18 cellular contexts compared by ENCODE assay signal in genomic region chr17:42655528-42655927, GRCh38. TPM values are rescaled to one million over a fixed set of nuclear protein-coding genes. Genes with fewer than 3 reads are reported as not detected.
DNase-seq lines count a peak whose midpoint lies in the region; ATAC-seq and TF ChIP-seq lines count a peak whose summit lies in the region.
"Had no signal": no experiment of that assay in that cellular context is flagged by ENCODE, and none has a peak within 500 bp of the region (broad histone marks: within the 10 kb centered on the region; RNA-seq: fewer than 3 reads in every experiment).

No MANE protein-coding gene starts in this region.

- H3K56ac ChIP-seq in mesendoderm (ENCODE audit: low read length), result no peak overlapping the region

- no peak for ATAC-seq in CD4-positive, alpha-beta T cell (ENCODE audit: poor library complexity)

- no peak overlapping the region for H4K5ac ChIP-seq in mesendoderm (ENCODE audit: low read length)

- H3K4me2 ChIP-seq in mesendoderm (ENCODE audit: low read length), result no peak overlapping the region
- H3K4me2 ChIP-seq: hepatocyte had no signal

- no peaks in the 10 kb centered on the region for H3K9me3 Mint-ChIP-seq in CD4-positive, alpha-beta T cell
- H3K9me3 Mint-ChIP-seq: activated naive CD4-positive, alpha-beta T cell treated with anti-CD3 and anti-CD28 coated beads, Interleukin-2, amount 10 ng/mL, durations not matched to agents 7 days and 5 days; naive B cell had no signal

- no peak overlapping the region for H2BK120ac ChIP-seq in mesendoderm (ENCODE audit: low read depth, low read length)

- POLR2A ChIA-PET in CD4-positive, alpha-beta T cell (lab: Charles Lee), result no interaction called here

- no peak overlapping the region for H2BK5ac ChIP-seq in mesendoderm (ENCODE audit: low read length)

- no CpG with 5 or more reads among the region's 2 CpGs for WGBS in mesendoderm (ENCODE audit: extremely low coverage, insufficient coverage, low lambda C conversion rate)

- H3K23ac ChIP-seq in mesendoderm (ENCODE audit: low read length), result no peak overlapping the region

- peak overlapping the region; percentile 39 for H3K18ac ChIP-seq in mesendoderm (ENCODE audit: low read length)

- peaks cover 6% of the 10 kb centered on the region for H3K4me1 ChIP-seq in mesendoderm (ENCODE audit: control insufficient read depth, low read depth, low read length)
- peaks cover 0 to 27% of the 10 kb centered on the region in 2 donors for H3K4me1 ChIP-seq in right atrium auricular region

- H2AK5ac ChIP-seq in mesendoderm (ENCODE audit: low read length), result no peak overlapping the region

- no peak for TF ChIP-seq CTCF in CD4-positive, alpha-beta T cell (IDR thresholded peaks at IDR 0.05)
- TF ChIP-seq CTCF in right atrium auricular region (IDR thresholded peaks at IDR 0.05), result no peak

- peaks cover 17% of the 10 kb centered on the region for H3K27me3 Mint-ChIP-seq in CD4-positive, alpha-beta T cell

- peaks cover 3% of the 10 kb centered on the region for H3K79me1 ChIP-seq in mesendoderm (ENCODE audit: low read length)

- no peaks in the 10 kb centered on the region for H3K36me3 ChIP-seq in mesendoderm (ENCODE audit: control insufficient read depth, insufficient read depth, low read length)
- no peaks in the 10 kb centered on the region for H3K36me3 ChIP-seq in right atrium auricular region
- H3K36me3 ChIP-seq: transverse colon had no signal

- H3K79me2 ChIP-seq in mesendoderm (ENCODE audit: control insufficient read depth, insufficient read depth, low read length), result no peaks in the 10 kb centered on the region

- H3K9me3 ChIP-seq in CD4-positive, alpha-beta T cell (ENCODE audit: control insufficient read depth, low read length), result no peaks in the 10 kb centered on the region
- no peaks in the 10 kb centered on the region for H3K9me3 ChIP-seq in right atrium auricular region
- H3K9me3 ChIP-seq: transverse colon had no signal

- H3K4me3 ChIP-seq in mesendoderm (ENCODE audit: low read length), result no peak overlapping the region
- H3K4me3 ChIP-seq in right atrium auricular region, result no peak overlapping the region
- H3K4me3 ChIP-seq: hepatocyte, transverse colon had no signal

- peaks cover 21% of the 10 kb centered on the region for H3K4me1 Mint-ChIP-seq in CD4-positive, alpha-beta T cell (ENCODE audit: low read depth)

- H4K8ac ChIP-seq in mesendoderm (ENCODE audit: low read depth, low read length), result no peak overlapping the region

- H3K4me3 Mint-ChIP-seq in CD4-positive, alpha-beta T cell, result peak overlapping the region; percentile 40
- H3K4me3 Mint-ChIP-seq: activated naive CD4-positive, alpha-beta T cell treated with anti-CD3 and anti-CD28 coated beads, Interleukin-2, amount 10 ng/mL, durations not matched to agents 7 days and 5 days; endodermal cell had no signal

- peaks cover 6% of the 10 kb centered on the region for H3K36me3 Mint-ChIP-seq in CD4-positive, alpha-beta T cell (ENCODE audit: low read depth)
- H3K36me3 Mint-ChIP-seq: activated naive CD4-positive, alpha-beta T cell treated with anti-CD3 and anti-CD28 coated beads, Interleukin-2, amount 10 ng/mL, durations not matched to agents 7 days and 5 days; naive B cell had no signal

- H3K9ac ChIP-seq in mesendoderm (ENCODE audit: low read length), result no peak overlapping the region

- intact Hi-C loops in CD4-positive, alpha-beta T cell (cut with DNase I, micrococcal nuclease), result no loop called here

- CTCF ChIA-PET in CD4-positive, alpha-beta T cell (lab: Charles Lee), result no interaction called here

- H3K27ac ChIP-seq in CD4-positive, alpha-beta T cell (ENCODE audit: low read depth, low read length), result no peak overlapping the region
- no peak overlapping the region for H3K27ac ChIP-seq in mesendoderm (ENCODE audit: low read depth, low read length)
- no peak overlapping the region for H3K27ac ChIP-seq in right atrium auricular region
- H3K27ac ChIP-seq: hepatocyte, transverse colon had no signal

- H2BK15ac ChIP-seq in mesendoderm (replicated peaks; ENCODE audit: low read depth), result no peak overlapping the region

- no peak overlapping the region for H3K27ac Mint-ChIP-seq in CD4-positive, alpha-beta T cell
- H3K27ac Mint-ChIP-seq: activated naive CD4-positive, alpha-beta T cell treated with anti-CD3 and anti-CD28 coated beads, Interleukin-2, amount 10 ng/mL, durations not matched to agents 7 days and 5 days; endodermal cell had no signal

- no peak for DNase-seq in CD4-positive, alpha-beta T cell
- DNase-seq in HK-2 (ENCODE audit: unreplicated experiment) (peak; percentile 48), amniotic epithelial cell (ENCODE audit: low read depth) (peak; percentile 34), mesendoderm (no peak), GDM1 (lab: John Stamatoyannopoulos, UW) (no peak), right atrium auricular region (ENCODE audit: low spot score) (no peak), Kasumi-1 (lab: John Stamatoyannopoulos, UW) (no peak)
- no peak for DNase-seq in activated CD4-positive, alpha-beta T cell treated with anti-CD3 and anti-CD28 coated beads, Interleukin-2, amount 50 U/mL, for 4 hours
- DNase-seq: activated CD4-positive, CD25-positive, alpha-beta regulatory T cell; activated naive CD4-positive, alpha-beta T cell treated with anti-CD3 and anti-CD28 coated beads, Interleukin-2, amount 10 ng/mL, durations not matched to agents 7 days and 5 days; central memory CD4-positive, alpha-beta T cell; endodermal cell; naive B cell; NCI-H1092 treated with DMSO at 0.1 percent for 48 hours; NCI-H345; stimulated activated CD8-positive, alpha-beta memory T cell treated with anti-CD3 and anti-CD28 coated beads, Interleukin-4, amount 100 ng/mL, for 48 hours had no signal

- H3K27me3 ChIP-seq in CD4-positive, alpha-beta T cell (ENCODE audit: control insufficient read depth, insufficient read depth, low read length), result peaks cover 9% of the 10 kb centered on the region
- no peaks in the 10 kb centered on the region for H3K27me3 ChIP-seq in mesendoderm (ENCODE audit: insufficient read depth, low read length, poor library complexity)
- H3K27me3 ChIP-seq in right atrium auricular region, result no peaks in the 10 kb centered on the region
- H3K27me3 ChIP-seq: hepatocyte had no signal

- H3K4ac ChIP-seq in mesendoderm (ENCODE audit: low read depth, low read length), result no peak overlapping the region

RNA-seq across cellular contexts. Expression of gene TUBG2, which starts 3.6 kb away (rescaled TPM):
- 1 to 10 TPM; 9.0 to 9.7 TPM for total RNA-seq in CD4-positive, alpha-beta T cell
- 6.8 TPM for polyA plus RNA-seq in mesendoderm (2013, experiment 1 of 2)
- 7.1 TPM for polyA plus RNA-seq in mesendoderm (2013, experiment 2 of 2)
- 10 to 100 TPM; 18.2 to 25.7 TPM for total RNA-seq in right atrium auricular region

RNA-seq across cellular contexts. Expression of gene PLEKHH3, which starts 21.3 kb away (rescaled TPM):
- 1 to 10 TPM in 1 of 2 experiments, under 1 TPM in 1; 0.60 to 1.1 TPM for total RNA-seq in CD4-positive, alpha-beta T cell
- polyA plus RNA-seq in mesendoderm (2013, experiment 1 of 2), result 5.1 TPM
- 5.7 TPM for polyA plus RNA-seq in mesendoderm (2013, experiment 2 of 2)
- 10 to 100 TPM; 14.5 to 26.5 TPM for total RNA-seq in right atrium auricular region

RNA-seq across cellular contexts. Expression of gene CCR10, which starts 26.1 kb away (rescaled TPM):
- 1 to 10 TPM; 1.5 to 2.4 TPM for total RNA-seq in CD4-positive, alpha-beta T cell
- 0.08 TPM for polyA plus RNA-seq in mesendoderm (2013, experiment 1 of 2)
- 0.21 TPM for polyA plus RNA-seq in mesendoderm (2013, experiment 2 of 2)
- 1 to 10 TPM; 1.3 to 4.4 TPM for total RNA-seq in right atrium auricular region

RNA-seq across cellular contexts. Expression of gene CNTNAP1, which starts 26.8 kb away (rescaled TPM):
- 1 to 10 TPM; 4.4 to 4.5 TPM for total RNA-seq in CD4-positive, alpha-beta T cell
- 0.32 TPM for polyA plus RNA-seq in mesendoderm (2013, experiment 1 of 2)
- polyA plus RNA-seq in mesendoderm (2013, experiment 2 of 2), result 0.27 TPM
- 1 to 10 TPM in 1 of 2 donors, under 1 TPM in 1; 0.96 to 2.0 TPM for total RNA-seq in right atrium auricular region

RNA-seq across cellular contexts. Expression of gene TUBG1, which starts 46.0 kb away (rescaled TPM):
- 1 to 10 TPM; 7.3 to 8.5 TPM for total RNA-seq in CD4-positive, alpha-beta T cell
- polyA plus RNA-seq in mesendoderm (2013, experiment 1 of 2), result 75.5 TPM
- polyA plus RNA-seq in mesendoderm (2013, experiment 2 of 2), result 75.7 TPM
- 10 to 100 TPM; 28.8 to 55.9 TPM for total RNA-seq in right atrium auricular region

Comparison
In these comparisons a context has a peak if more than half of its experiments do, and no peak if none do; other contexts are left out.
1. DNase-seq: peak in HK-2 (single experiment) and amniotic epithelial cell (single experiment); none in CD4-positive, alpha-beta T cell (0 of 10), mesendoderm (single experiment), GDM1 (single experiment), right atrium auricular region (single experiment), Kasumi-1 (0 of 2) and activated CD4-positive, alpha-beta T cell treated with anti-CD3 and anti-CD28 coated beads, Interleukin-2, amount 50 U/mL, for 4 hours (0 of 2).
2. RNA of gene PLEKHH3, which starts 21.3 kb away (total RNA-seq): 14.5 to 26.5 TPM in right atrium auricular region; 0.60 to 1.1 TPM in CD4-positive, alpha-beta T cell; every median in the first group is over 4 times any median in the second.